ENCODE assay signal across 20 cellular contexts in genomic region chr10:76009531-76009930, GRCh38.
"Had no signal": no experiment of that assay in that cellular context is flagged by ENCODE, and none has a peak within 500 bp of the region (broad histone marks: within the 10 kb centered on the region; RNA-seq: fewer than 3 reads in every experiment).

No MANE protein-coding gene starts in this region.

- ATAC-seq: effector memory CD8-positive, alpha-beta T cell; esophagus mucosa; T-helper 17 cell had no signal

- H3K4me1 Mint-ChIP-seq: activated naive CD8-positive, alpha-beta T cell treated with anti-CD3 and anti-CD28 coated beads, Interleukin-2, amount 10 ng/mL, durations not matched to agents 7 days and 5 days; T-helper 17 cell had no signal

- H3K36me3 ChIP-seq: colonic mucosa, ovary, prostate gland, thyroid gland had no signal

- H3K27me3 ChIP-seq: colonic mucosa, ovary, thyroid gland had no signal

- H3K4me3 Mint-ChIP-seq: activated naive CD4-positive, alpha-beta T cell treated with anti-CD3 and anti-CD28 coated beads for 36 hours; activated naive CD8-positive, alpha-beta T cell treated with anti-CD3 and anti-CD28 coated beads, Interleukin-2, amount 10 ng/mL, durations not matched to agents 7 days and 5 days; effector memory CD8-positive, alpha-beta T cell; stimulated activated naive CD8-positive, alpha-beta T cell treated with anti-CD3 and anti-CD28 coated beads, Interleukin-15, Interleukin-2, amounts not matched to agents 100 ng/mL and 50 ng/mL, for 24 hours; T-helper 17 cell had no signal

- H3K9me3 Mint-ChIP-seq: activated naive CD4-positive, alpha-beta T cell treated with anti-CD3 and anti-CD28 coated beads for 36 hours; activated naive CD8-positive, alpha-beta T cell treated with anti-CD3 and anti-CD28 coated beads, Interleukin-2, amount 10 ng/mL, durations not matched to agents 7 days and 5 days; effector memory CD8-positive, alpha-beta T cell; stimulated activated naive CD8-positive, alpha-beta T cell treated with anti-CD3 and anti-CD28 coated beads, Interleukin-15, Interleukin-2, amounts not matched to agents 100 ng/mL and 50 ng/mL, for 24 hours had no signal

- H3K27me3 Mint-ChIP-seq: effector memory CD8-positive, alpha-beta T cell; stimulated activated naive CD8-positive, alpha-beta T cell treated with anti-CD3 and anti-CD28 coated beads, Interleukin-15, Interleukin-2, amounts not matched to agents 100 ng/mL and 50 ng/mL, for 24 hours had no signal

- H3K4me3 ChIP-seq: colonic mucosa, dorsolateral prefrontal cortex, ovary, prostate gland, thyroid gland had no signal

- H3K36me3 Mint-ChIP-seq: activated naive CD8-positive, alpha-beta T cell treated with anti-CD3 and anti-CD28 coated beads, Interleukin-2, amount 10 ng/mL, durations not matched to agents 7 days and 5 days had no signal

- DNase-seq: activated CD4-positive, alpha-beta T cell treated with anti-CD3 and anti-CD28 coated beads for 4 hours; activated CD4-positive, alpha-beta T cell treated with anti-CD3 and anti-CD28 coated beads, Interleukin-2, amount 50 U/mL, for 48 hours; activated CD4-positive, CD25-positive, alpha-beta regulatory T cell; activated CD8-positive, alpha-beta memory T cell treated with anti-CD3 and anti-CD28 coated beads, Interleukin-2, amount 50 U/mL, for 48 hours; activated effector memory CD4-positive, alpha-beta T cell treated with Interleukin-2 at 50 U/mL for 16 hours; activated naive CD4-positive, alpha-beta T cell treated with anti-CD3 and anti-CD28 coated beads for 36 hours; activated naive CD8-positive, alpha-beta T cell treated with anti-CD3 and anti-CD28 coated beads, Interleukin-2, amount 10 ng/mL, durations not matched to agents 7 days and 5 days; activated T-cell treated with anti-CD3 and anti-CD28 coated beads, Interleukin-2, amount 50 U/mL, for 48 hours; amniotic stem cell; colonic mucosa; dorsolateral prefrontal cortex; effector memory CD8-positive, alpha-beta T cell; foreskin melanocyte; ovary; substantia nigra; T-helper 17 cell; thyroid gland had no signal

- H3K27ac Mint-ChIP-seq: activated naive CD4-positive, alpha-beta T cell treated with anti-CD3 and anti-CD28 coated beads for 36 hours; activated naive CD8-positive, alpha-beta T cell treated with anti-CD3 and anti-CD28 coated beads, Interleukin-2, amount 10 ng/mL, durations not matched to agents 7 days and 5 days; effector memory CD8-positive, alpha-beta T cell; stimulated activated naive CD8-positive, alpha-beta T cell treated with anti-CD3 and anti-CD28 coated beads, Interleukin-15, Interleukin-2, amounts not matched to agents 100 ng/mL and 50 ng/mL, for 24 hours; T-helper 17 cell had no signal
